In genomic region chr7:16712916-16713315, GRCh38 we compare ENCODE assay signal across 1 cellular context.
TF ChIP-seq lines count a peak whose summit lies in the region.

No MANE protein-coding gene starts in this region.

TF ChIP-seq in K562, 482 proteins besides CTCF, POLR2A, EP300 and RAD21:
- TF ChIP-seq HDAC1 (IDR thresholded peaks at IDR 0.05) (no peak), RNF2 (IDR thresholded peaks at IDR 0.05) (no peak), DDX20 (tag; IDR thresholded peaks at IDR 0.05; ENCODE audit: low read depth) (no peak), KAT2B (IDR thresholded peaks at IDR 0.05; ENCODE audit: low read depth, low read length) (no peak), KDM2B (CRISPR knock-in tag; IDR thresholded peaks at IDR 0.05) (no peak), CTCFL (IDR thresholded peaks at IDR 0.05; ENCODE audit: borderline replicate concordance, insufficient read depth, low read depth, low read length, poor library complexity, severe bottlenecking) (no peak), HDAC2 (IDR thresholded peaks at IDR 0.05) (no peak), POLR3A (IDR thresholded peaks at IDR 0.05; ENCODE audit: borderline replicate concordance, extremely low read depth, insufficient read depth, insufficient read length) (no peak), CEBPZ (IDR thresholded peaks at IDR 0.05; ENCODE audit: borderline replicate concordance, low read depth, low read length) (no peak), RCOR1 (IDR thresholded peaks at IDR 0.05; ENCODE audit: borderline replicate concordance in 1 of 2, low read depth in 2 of 2, low read length in 2 of 2) (no peak), NFE2L1 (tag; IDR thresholded peaks at IDR 0.05; ENCODE audit: borderline replicate concordance, low read depth) (no peak), SETDB1 (IDR thresholded peaks at IDR 0.05; ENCODE audit: low read length) (no peak), IRF2 (CRISPR knock-in tag; IDR thresholded peaks at IDR 0.05) (no peak), CREB1 (IDR thresholded peaks at IDR 0.05) (no peak), CREB1 (CRISPR knock-in tag; IDR thresholded peaks at IDR 0.05) (no peak), RBM25 (IDR thresholded peaks at IDR 0.05; ENCODE audit: low read depth, low read length, severe bottlenecking) (no peak), PCBP1 (IDR thresholded peaks at IDR 0.05; ENCODE audit: low read depth, low read length, poor library complexity, severe bottlenecking) (no peak), KDM5B (IDR thresholded peaks at IDR 0.05; ENCODE audit: insufficient replicate concordance, low read depth, low read length) (no peak)
